ENCODE assay signal across 8 cellular contexts in the genomic region with DNA sequence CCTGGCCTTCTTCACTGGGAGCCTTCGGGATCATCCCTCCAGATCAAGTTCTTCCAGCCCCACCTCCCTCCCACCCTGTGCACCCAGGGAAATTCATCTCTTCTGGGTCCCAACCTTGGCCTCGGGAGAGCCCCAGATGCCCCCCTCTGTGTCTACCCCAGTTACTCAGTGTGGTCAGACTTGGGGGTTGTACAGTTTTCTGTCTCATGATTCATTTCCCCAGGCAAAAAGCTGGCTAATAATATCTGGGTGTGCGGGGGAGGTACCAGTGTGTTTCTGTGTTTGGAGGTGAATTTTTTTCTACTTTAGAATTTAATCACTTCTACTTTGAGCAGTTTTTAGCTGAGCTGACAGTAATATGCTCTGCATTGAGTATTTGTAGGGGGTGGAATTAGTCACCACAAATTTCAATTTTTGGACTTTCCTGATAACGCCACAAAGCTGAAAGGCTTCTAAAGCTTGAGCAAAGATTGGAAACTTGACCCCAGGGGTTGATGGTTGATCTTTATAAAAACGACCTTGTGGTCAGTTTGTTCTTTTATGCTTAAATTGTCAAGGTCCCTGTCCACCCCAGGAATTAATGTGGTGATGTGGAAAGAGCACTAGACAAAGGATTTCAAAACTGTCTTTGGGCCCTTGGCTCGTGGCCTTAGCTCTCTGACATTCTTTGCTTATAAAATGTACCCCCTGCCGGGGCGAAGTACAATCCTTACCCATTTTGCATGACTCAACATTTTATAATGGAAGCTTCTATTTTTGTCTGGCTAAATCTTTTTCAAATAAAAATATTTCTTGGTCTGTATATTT.
A peak's percentile ranks its signal among the peaks of the same experiment; 100 is the strongest.
DNase-seq lines count a peak whose midpoint lies in the region; ATAC-seq and TF ChIP-seq lines count a peak whose summit lies in the region.

No MANE protein-coding gene starts in this region.

- H3K4me3 ChIP-seq in fibroblast of the aortic adventitia (ENCODE audit: low read depth, low read length): peak overlapping the region; percentile 9

- ATAC-seq in GM21390 (IDR thresholded peaks at IDR 0.05; ENCODE audit: unreplicated experiment) (peak; percentile 81), HG03558 (IDR thresholded peaks at IDR 0.05; ENCODE audit: extremely low read depth, unreplicated experiment) (peak; percentile 82)

- DNase-seq in COLO829 (ENCODE audit: low spot score) (peak; percentile 42), fibroblast of the aortic adventitia (ENCODE audit: low read depth) (peak; percentile 97), NCI-H1417 treated with DMSO at 0.1 percent for 48 hours (lab: John Stamatoyannopoulos, UW) (no peak), NCI-H2171 (lab: John Stamatoyannopoulos, UW) (no peak)
- DNase-seq in activated CD8-positive, alpha-beta memory T cell treated with anti-CD3 and anti-CD28 coated beads for 4 hours (ENCODE audit: low read depth in 2 of 2): peak; percentile 14 to 34
- peak; percentile 83 for DNase-seq in stimulated activated CD4-positive, alpha-beta T cell treated with anti-CD3 and anti-CD28 coated beads, Interleukin-4, amount 100 ng/mL, for 24 hours

- no peak for TF ChIP-seq CTCF in fibroblast of the aortic adventitia (IDR thresholded peaks at IDR 0.05; ENCODE audit: insufficient read depth, low read length)

Comparison
In these comparisons a context has a peak if more than half of its experiments do, and no peak if none do; other contexts are left out.
1. DNase-seq: peak in COLO829 (single experiment), activated CD8-positive, alpha-beta memory T cell treated with anti-CD3 and anti-CD28 coated beads for 4 hours (2 of 2), fibroblast of the aortic adventitia (single experiment) and stimulated activated CD4-positive, alpha-beta T cell treated with anti-CD3 and anti-CD28 coated beads, Interleukin-4, amount 100 ng/mL, for 24 hours (single experiment); none in NCI-H1417 treated with DMSO at 0.1 percent for 48 hours (single experiment) and NCI-H2171 (single experiment).